Comparison of ENCODE assay signal across 8 cellular contexts in genomic region chr19:48739835-48740704, GRCh38. TPM values are rescaled to one million over a fixed set of nuclear protein-coding genes. Genes with fewer than 3 reads are reported as not detected.
DNase-seq lines count a peak whose midpoint lies in the region; ATAC-seq, FAIRE-seq and TF ChIP-seq lines count a peak whose summit lies in the region.

TSS of gene RASIP1 (minus strand) at chr19:48740610. CDS start at chr19:48740282, 328 bp downstream.

- WGBS in gastroesophageal sphincter (ENCODE audit: low coverage in 1 of 2), 2 donors: 42% methylated on average over 7 of the region's 27 CpGs; no CpG with 5 or more reads in 1 of the 2 donors

- no peak for TF ChIP-seq CTCF in Panc1 (IDR thresholded peaks at IDR 0.05)
- TF ChIP-seq CTCF in gastroesophageal sphincter (IDR thresholded peaks at IDR 0.05): no peak
- TF ChIP-seq CTCF in parathyroid adenoma (IDR thresholded peaks at IDR 0.05): no peak
- no peak for TF ChIP-seq CTCF in GM10266 (IDR thresholded peaks at IDR 0.05; ENCODE audit: control insufficient read depth, insufficient read depth, low read depth, missing control alignments)

- peak in 1 of 2 donors; percentile 16 for TF ChIP-seq POLR2A in gastroesophageal sphincter (IDR thresholded peaks at IDR 0.05)

- H3K4me3 ChIP-seq in Panc1 (ENCODE audit: low read depth in 2 of 2, low read length in 2 of 2) (peak within 1 kb of the TSS; percentile 47 to 50), gastroesophageal sphincter (peak within 1 kb of the TSS; percentile 27 to 62), parathyroid adenoma (ENCODE audit: low read depth, low read length) (peak within 1 kb of the TSS; percentile 41)

- intact Hi-C loops in Panc1 (cut with micrococcal nuclease; ENCODE audit: unreplicated experiment): no loop called here

- no peak for TF ChIP-seq EP300 in gastroesophageal sphincter (IDR thresholded peaks at IDR 0.05)

- CTCF ChIA-PET in Panc1 (lab: Charles Lee): interaction anchor here (0.5 kb wide), 1 partner anchor 323 kb away, joined by 8 read pairs; no protein-coding TSS in a partner anchor

- peak within 1 kb of the TSS; percentile 92 for H2AFZ ChIP-seq in parathyroid adenoma

- DNase-seq in COLO668 (lab: John Stamatoyannopoulos, UW; ENCODE audit: unreplicated experiment) (peak; percentile 67), Panc1 (ENCODE audit: low read depth, low spot score) (no peak), GM10266 (ENCODE audit: extremely low spot score) (no peak), RCC 7860 (ENCODE audit: low spot score) (no peak)
- no peak for DNase-seq in NK-92 treated with Interleukin-12 subunit alpha and Interleukin-12 subunit beta, amount 100 ng/mL, for 24 hours (lab: John Stamatoyannopoulos, UW)
- no peak for DNase-seq in activated effector memory CD4-positive, alpha-beta T cell treated with anti-CD3 and anti-CD28 coated beads, Interleukin-2, amount 50 U/mL, for 16 hours

- H3K9me3 ChIP-seq in Panc1 (ENCODE audit: control insufficient read depth, insufficient read depth, low read depth, low read length): no peaks in the 10 kb centered on the region
- H3K9me3 ChIP-seq in gastroesophageal sphincter: no peaks in the 10 kb centered on the region
- no peaks in the 10 kb centered on the region for H3K9me3 ChIP-seq in parathyroid adenoma (ENCODE audit: control insufficient read depth, low read length)

- no peak for FAIRE-seq in RCC 7860 (lab: Jason Lieb, UNC)

- POLR2A ChIA-PET in Panc1 (lab: Charles Lee): no interaction called here

- H3K27ac ChIP-seq in Panc1 (ENCODE audit: low read length) (no peak within 1 kb of the TSS), gastroesophageal sphincter (peak within 1 kb of the TSS in 3 of 4 donors; percentile 49 to 80 (median 73)), parathyroid adenoma (peak within 1 kb of the TSS; percentile 58)

- H3K9ac ChIP-seq in parathyroid adenoma: peak within 1 kb of the TSS; percentile 17

- no peaks in the 10 kb centered on the region; the same call in 1 of the 2 replicates for H3K4me1 ChIP-seq in Panc1 (ENCODE audit: control insufficient read depth, insufficient read depth, low read length)
- H3K4me1 ChIP-seq in gastroesophageal sphincter: peaks cover 0 to 34% (median 0%) of the 10 kb centered on the region in 3 donors
- no peaks in the 10 kb centered on the region for H3K4me1 ChIP-seq in parathyroid adenoma

- H3K4me2 ChIP-seq in parathyroid adenoma (ENCODE audit: low read length): peak within 1 kb of the TSS; percentile 54

- ATAC-seq in Panc1 (no peak), gastroesophageal sphincter (peak; percentile 23)

- H3K27me3 ChIP-seq in Panc1 (ENCODE audit: control insufficient read depth, insufficient read depth, low read length) (no peaks in the 10 kb centered on the region), gastroesophageal sphincter (peaks cover 6% of the 10 kb centered on the region), parathyroid adenoma (ENCODE audit: control insufficient read depth, insufficient read depth, low read length) (no peaks in the 10 kb centered on the region)

- BruUV-seq in Panc1 (replicated peaks; lab: Mats Ljungman, UMichigan): no TSS peak

- no peaks in the 10 kb centered on the region for H3K79me2 ChIP-seq in parathyroid adenoma

- in situ Hi-C loops in Panc1 (cut with HindIII; ENCODE audit: low pct_unique_long_range_greater_than_20kb, low sequenced_read_pairs): no loop called here

- H3K36me3 ChIP-seq in Panc1 (ENCODE audit: control insufficient read depth, insufficient read depth, low read length) (no peaks in the 10 kb centered on the region), gastroesophageal sphincter (no peaks in the 10 kb centered on the region), parathyroid adenoma (ENCODE audit: control insufficient read depth, insufficient read depth, low read length) (no peaks in the 10 kb centered on the region)

RNA-seq across cellular contexts. Expression of gene RASIP1, which starts in this region (rescaled TPM):
- total RNA-seq in Panc1 (2021; ENCODE audit: unreplicated experiment) (0.41 TPM), gastroesophageal sphincter (10 to 100 TPM in 3 of 4 donors, 1 to 10 TPM in 1; 9.8 to 16.4 (median 10.3) TPM)
- polyA plus RNA-seq in Panc1 (2012; ENCODE audit: insufficient read length): 0.92 TPM
